9 cellular contexts compared by ENCODE assay signal in the genomic region with DNA sequence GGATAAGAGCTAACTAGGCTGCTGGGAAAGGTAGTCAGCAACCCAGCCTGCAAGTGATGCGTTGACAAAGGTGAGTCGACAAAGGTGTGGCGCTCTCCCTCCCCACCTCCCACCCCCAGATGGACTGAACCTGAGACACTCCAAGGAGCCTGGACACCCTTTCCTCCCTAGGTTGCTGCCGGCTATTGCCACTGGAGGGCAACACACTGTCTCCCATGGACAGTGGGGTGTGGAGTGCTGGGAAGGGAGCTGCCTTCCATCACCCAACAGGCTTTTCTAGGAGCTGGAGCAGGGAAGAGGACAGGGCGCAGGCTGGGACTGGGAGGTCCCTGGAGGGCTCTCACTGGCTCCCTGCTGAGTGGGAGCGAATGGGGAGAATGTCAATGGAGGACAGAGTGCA.
A peak's percentile ranks its signal among the peaks of the same experiment; 100 is the strongest.
DNase-seq lines count a peak whose midpoint lies in the region; ATAC-seq, FAIRE-seq and TF ChIP-seq lines count a peak whose summit lies in the region.
"Had no signal": no experiment of that assay in that cellular context is flagged by ENCODE, and none has a peak within 500 bp of the region (broad histone marks: within the 10 kb centered on the region; RNA-seq: fewer than 3 reads in every experiment).

No MANE protein-coding gene starts in this region.

- H2AFZ ChIP-seq in parathyroid adenoma: peak overlapping the region; percentile 54

- H3K9me3 ChIP-seq in parathyroid adenoma (ENCODE audit: control insufficient read depth, low read length): no peaks in the 10 kb centered on the region
- H3K9me3 ChIP-seq: vagina had no signal

- in situ Hi-C loops in GM13976 (cut with MboI; ENCODE audit: low sequenced_read_pairs, unreplicated experiment): no loop called here
- in situ Hi-C loops in KBM-7 (cut with MboI; ENCODE audit: low pct_unique_long_range_greater_than_20kb, low sequenced_read_pairs): no loop called here

- ATAC-seq in esophagus mucosa (peak; percentile 63), HG02885 (IDR thresholded peaks at IDR 0.05; ENCODE audit: poor library complexity, unreplicated experiment) (no peak)

- H3K79me2 ChIP-seq in parathyroid adenoma: no peaks in the 10 kb centered on the region

- no peak overlapping the region for H3K27ac ChIP-seq in parathyroid adenoma
- H3K27ac ChIP-seq: vagina had no signal

- no peaks in the 10 kb centered on the region for H3K36me3 ChIP-seq in parathyroid adenoma (ENCODE audit: control insufficient read depth, insufficient read depth, low read length)
- H3K36me3 ChIP-seq: vagina had no signal

- no peak overlapping the region for H3K4me2 ChIP-seq in parathyroid adenoma (ENCODE audit: low read length)

- no peaks in the 10 kb centered on the region for H3K27me3 ChIP-seq in parathyroid adenoma (ENCODE audit: control insufficient read depth, insufficient read depth, low read length)
- H3K27me3 ChIP-seq: vagina had no signal

- peaks cover 15% of the 10 kb centered on the region for H3K4me1 ChIP-seq in parathyroid adenoma
- H3K4me1 ChIP-seq: vagina had no signal

- FAIRE-seq in GM19239 (lab: Jason Lieb, UNC): no peak

- no peak overlapping the region for H3K4me3 ChIP-seq in parathyroid adenoma (ENCODE audit: low read depth, low read length)
- H3K4me3 ChIP-seq: vagina had no signal

- peak; percentile 6 for TF ChIP-seq CTCF in GM13976 (IDR thresholded peaks at IDR 0.05; ENCODE audit: borderline replicate concordance, control extremely low read depth, extremely low read depth, insufficient read depth, missing control alignments)
- peak; percentile 72 for TF ChIP-seq CTCF in parathyroid adenoma (IDR thresholded peaks at IDR 0.05)

- DNase-seq in GM13976 (ENCODE audit: low spot score) (no peak), NCI-H526 treated with DMSO at 0.1 percent for 48 hours (lab: John Stamatoyannopoulos, UW) (peak; percentile 38), epidermal melanocyte (ENCODE audit: insufficient read length, low spot score) (no peak), GM19239 (ENCODE audit: insufficient read length, low spot score) (no peak), KBM-7 (no peak)

- no peak overlapping the region for H3K9ac ChIP-seq in parathyroid adenoma
